8 cellular contexts compared by ENCODE assay signal in genomic region chr16:30948956-30949654, GRCh38. TPM values are rescaled to one million over a fixed set of nuclear protein-coding genes. Genes with fewer than 3 reads are reported as not detected.
DNase-seq lines count a peak whose midpoint lies in the region; ATAC-seq, FAIRE-seq and TF ChIP-seq lines count a peak whose summit lies in the region.

Gene ORAI3 (plus strand): TSS chr16:30949068. CDS start chr16:30949290, 222 bp downstream.

- peaks cover 37% of the 10 kb centered on the region for H3K4me1 Mint-ChIP-seq in osteocyte (ENCODE audit: unreplicated experiment)

- H3K27ac Mint-ChIP-seq in osteocyte (ENCODE audit: unreplicated experiment) = peak within 1 kb of the TSS; percentile 97

- peak within 1 kb of the TSS; percentile 86 to 99 (median 92) for H3K4me3 ChIP-seq in BLaER1 treated with 17β-estradiol and CSF1 and Interleukin-3, amounts not matched to agents 10 nM and 100 nM

- ATAC-seq in GM18909 (IDR thresholded peaks at IDR 0.05; ENCODE audit: poor library complexity, unreplicated experiment) = peak; percentile 69
- ATAC-seq in HG03108 (IDR thresholded peaks at IDR 0.05; ENCODE audit: unreplicated experiment) = peak; percentile 61

- H3K9ac ChIP-seq in BLaER1 treated with 17β-estradiol and CSF1 and Interleukin-3, amounts not matched to agents 10 nM and 100 nM = peak within 1 kb of the TSS; percentile 93 to 98 (median 96)

- H3K27ac ChIP-seq in BLaER1 treated with 17β-estradiol and CSF1 and Interleukin-3, amounts not matched to agents 10 nM and 100 nM = peak within 1 kb of the TSS; percentile 89 to 98 (median 95)
- peak within 1 kb of the TSS; percentile 19 for H3K27ac ChIP-seq in adipose tissue (ENCODE audit: low read depth, low read length)

- intact Hi-C loops in cardiac septum (cut with DNase I) = no loop called here

- peaks cover 11% of the 10 kb centered on the region for H3K36me3 Mint-ChIP-seq in osteocyte (ENCODE audit: unreplicated experiment)

- H3K4me1 ChIP-seq in BLaER1 treated with 17β-estradiol and CSF1 and Interleukin-3, amounts not matched to agents 10 nM and 100 nM = peaks cover 32 to 50% (median 42%) of the 10 kb centered on the region in 10 experiments

- WGBS in adipose tissue, 3 donors = 0 to 1% (median 1%) methylated on average over 46 to 56 of the region's 56 CpGs

- no peaks in the 10 kb centered on the region for H3K27me3 Mint-ChIP-seq in osteocyte (ENCODE audit: unreplicated experiment)

- peak within 1 kb of the TSS; percentile 86 for H3K4me3 Mint-ChIP-seq in osteocyte (ENCODE audit: unreplicated experiment)

- no peaks in the 10 kb centered on the region for H3K9me3 Mint-ChIP-seq in osteocyte (ENCODE audit: unreplicated experiment)

- no peak for FAIRE-seq in RCC 7860 (lab: Jason Lieb, UNC)

- TF ChIP-seq CTCF in osteocyte (IDR thresholded peaks at IDR 0.05) = no peak

- H4K20me1 ChIP-seq in BLaER1 treated with 17β-estradiol and CSF1 and Interleukin-3, amounts not matched to agents 10 nM and 100 nM = peaks cover 13 to 65% (median 41%) of the 10 kb centered on the region in 11 experiments; a peak in 19 of 22 replicates

- H3K9me3 ChIP-seq in BLaER1 treated with 17β-estradiol and CSF1 and Interleukin-3, amounts not matched to agents 10 nM and 100 nM (replicated peaks in 1 of 11) = no peaks in the 10 kb centered on the region

- peak; percentile 36 for DNase-seq in RCC 7860 (ENCODE audit: low spot score)
- peak; percentile 94 for DNase-seq in cardiac septum (ENCODE audit: low spot score)
- DNase-seq in osteocyte (ENCODE audit: extremely low spot score, unreplicated experiment) = no peak
- no peak for DNase-seq in COR-L47 (lab: John Stamatoyannopoulos, UW)

- H3K4me2 ChIP-seq in BLaER1 treated with 17β-estradiol and CSF1 and Interleukin-3, amounts not matched to agents 10 nM and 100 nM = peak within 1 kb of the TSS; percentile 78 to 99 (median 98)

- H3K27me3 ChIP-seq in BLaER1 treated with 17β-estradiol and CSF1 and Interleukin-3, amounts not matched to agents 10 nM and 100 nM = no peaks in the 10 kb centered on the region

- H3K36me3 ChIP-seq in BLaER1 treated with 17β-estradiol and CSF1 and Interleukin-3, amounts not matched to agents 10 nM and 100 nM = peaks cover 34 to 67% (median 48%) of the 10 kb centered on the region in 11 experiments

RNA-seq across cellular contexts. Expression of gene ORAI3, which starts in this region (rescaled TPM):
- 10 to 100 TPM; 11.3 to 16.3 (median 14.6) TPM for polyA plus RNA-seq in adipose tissue
- total RNA-seq in cardiac septum (9.5 TPM), osteocyte (25.2 and 30.0 TPM in 2 replicates)

Comparison
In these comparisons a context has a peak if more than half of its experiments do, and no peak if none do; other contexts are left out.
1. DNase-seq: peak in RCC 7860 (single experiment) and cardiac septum (single experiment); none in osteocyte (single experiment) and COR-L47 (single experiment).